ENCODE assay signal across 12 cellular contexts in the genomic region with DNA sequence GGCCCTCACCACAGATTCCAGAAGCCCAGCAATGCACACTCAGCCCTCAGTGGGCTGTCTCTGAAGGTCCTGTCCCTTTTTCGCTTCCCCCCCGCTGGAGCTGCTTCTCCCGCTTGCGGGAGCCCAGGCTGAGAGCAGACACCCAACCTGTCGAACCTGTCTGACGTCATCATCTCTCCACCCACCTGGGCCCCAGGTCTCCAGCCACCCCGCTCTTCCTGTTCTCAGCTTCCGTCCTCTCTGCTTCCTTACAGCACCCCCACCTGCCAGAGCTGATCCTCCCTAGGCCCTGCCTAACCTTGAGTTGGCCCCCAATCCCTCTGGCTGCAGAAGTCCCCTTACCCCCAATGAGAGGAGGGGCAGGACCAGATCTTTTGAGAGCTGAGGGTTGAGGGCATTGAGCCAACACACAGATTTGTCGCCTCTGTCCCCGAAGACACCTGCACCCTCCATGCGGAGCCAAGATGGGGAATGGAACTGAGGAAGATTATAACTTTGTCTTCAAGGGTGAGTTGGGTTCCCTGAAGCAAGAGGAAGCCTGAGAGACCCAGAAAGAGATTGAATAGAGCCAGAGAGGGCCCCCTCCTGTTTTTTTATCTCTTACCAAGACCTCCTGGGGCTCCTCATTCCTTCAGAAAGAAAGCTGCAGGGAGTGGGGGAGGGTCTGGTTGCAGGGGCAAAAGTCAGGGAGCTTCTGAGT. TPM values are rescaled to one million over a fixed set of nuclear protein-coding genes. Genes with fewer than 3 reads are reported as not detected.
DNase-seq lines count a peak whose midpoint lies in the region; ATAC-seq and TF ChIP-seq lines count a peak whose summit lies in the region.
"Had no signal": no experiment of that assay in that cellular context is flagged by ENCODE, and none has a peak within 500 bp of the region (broad histone marks: within the 10 kb centered on the region; RNA-seq: fewer than 3 reads in every experiment).

Gene RAB25, plus strand, starts transcription at position 224 of the 700 bp plus-strand sequence. Its CDS starts 241 bp downstream, at position 465.

- H3K9me3 Mint-ChIP-seq in CD4-positive, CD25-positive, alpha-beta regulatory T cell = no peaks in the 10 kb centered on the region

- H3K4me3 Mint-ChIP-seq in CD4-positive, CD25-positive, alpha-beta regulatory T cell = peak within 1 kb of the TSS in 1 of 4 donors; percentile 15

- no peaks in the 10 kb centered on the region for H3K27me3 Mint-ChIP-seq in CD4-positive, CD25-positive, alpha-beta regulatory T cell

- H3K9me3 ChIP-seq in CD4-positive, CD25-positive, alpha-beta regulatory T cell (ENCODE audit: control insufficient read depth in 2 of 2, low read length in 2 of 2) = no peaks in the 10 kb centered on the region
- H3K9me3 ChIP-seq in breast epithelium (no peaks in the 10 kb centered on the region), lower lobe of right lung (no peaks in the 10 kb centered on the region)
- H3K9me3 ChIP-seq: BLaER1, SK-N-SH had no signal

- H3K27me3 ChIP-seq in CD4-positive, CD25-positive, alpha-beta regulatory T cell (ENCODE audit: control insufficient read depth, insufficient read depth, low read length) = no peaks in the 10 kb centered on the region
- no peaks in the 10 kb centered on the region for H3K27me3 ChIP-seq in breast epithelium
- H3K27me3 ChIP-seq in lower lobe of right lung (ENCODE audit: low read depth) = no peaks in the 10 kb centered on the region
- H3K27me3 ChIP-seq: BLaER1, dorsolateral prefrontal cortex had no signal

- peaks cover 5% of the 10 kb centered on the region for H3K36me3 ChIP-seq in CD4-positive, CD25-positive, alpha-beta regulatory T cell (ENCODE audit: control insufficient read depth, insufficient read depth, low read length)
- no peaks in the 10 kb centered on the region for H3K36me3 ChIP-seq in breast epithelium
- H3K36me3 ChIP-seq in lower lobe of right lung = peaks cover 20% of the 10 kb centered on the region

- no peak for ATAC-seq in CD4-positive, CD25-positive, alpha-beta regulatory T cell (ENCODE audit: low read depth in 2 of 2)
- peak; percentile 90 to 95 for ATAC-seq in lower lobe of right lung

- DNase-seq in CD4-positive, CD25-positive, alpha-beta regulatory T cell = no peak
- DNase-seq in LoVo (ENCODE audit: low spot score) (peak; percentile 88), breast epithelium (ENCODE audit: low spot score in 2 of 2) (peak; percentile 89 to 90), lower lobe of right lung (peak; percentile 84), DMS114 treated with DMSO at 0.1 percent for 48 hours (lab: John Stamatoyannopoulos, UW; ENCODE audit: unreplicated experiment) (no peak), H4 (ENCODE audit: low spot score) (no peak), RPMI8226 (no peak), D341Med (ENCODE audit: low spot score) (no peak)
- DNase-seq: dorsolateral prefrontal cortex, SK-N-SH had no signal

- TF ChIP-seq CTCF in breast epithelium (IDR thresholded peaks at IDR 0.05) = no peak
- no peak for TF ChIP-seq CTCF in lower lobe of right lung (IDR thresholded peaks at IDR 0.05)

- intact Hi-C loops in breast epithelium (cut with DNase I; ENCODE audit: low total_unique reads) = no loop called here
- intact Hi-C loops in lower lobe of right lung (cut with DNase I) = no loop called here

- H3K4me1 ChIP-seq in CD4-positive, CD25-positive, alpha-beta regulatory T cell (ENCODE audit: control insufficient read depth, insufficient read depth, low read length, poor library complexity, severe bottlenecking) = peaks cover 4% of the 10 kb centered on the region
- H3K4me1 ChIP-seq in breast epithelium = no peaks in the 10 kb centered on the region
- H3K4me1 ChIP-seq in lower lobe of right lung = peaks cover 4% of the 10 kb centered on the region

- no peaks in the 10 kb centered on the region for H3K36me3 Mint-ChIP-seq in CD4-positive, CD25-positive, alpha-beta regulatory T cell

- peak within 1 kb of the TSS in 2 of 3 donors; percentile 36 to 48 for H3K27ac Mint-ChIP-seq in CD4-positive, CD25-positive, alpha-beta regulatory T cell

- TF ChIP-seq POLR2A in breast epithelium (IDR thresholded peaks at IDR 0.05) = peak; percentile 21

- H3K4me3 ChIP-seq in CD4-positive, CD25-positive, alpha-beta regulatory T cell (ENCODE audit: low read depth, low read length) = no peak within 1 kb of the TSS
- H3K4me3 ChIP-seq in breast epithelium (peak within 1 kb of the TSS in 2 of 3 donors; percentile 51 to 64), lower lobe of right lung (peak within 1 kb of the TSS; percentile 49)
- H3K4me3 ChIP-seq: BLaER1, dorsolateral prefrontal cortex had no signal

- H3K27ac ChIP-seq in CD4-positive, CD25-positive, alpha-beta regulatory T cell (ENCODE audit: insufficient read depth, low read length, poor library complexity, severe bottlenecking) = no peak within 1 kb of the TSS
- peak within 1 kb of the TSS; percentile 84 to 87 for H3K27ac ChIP-seq in breast epithelium
- H3K27ac ChIP-seq in lower lobe of right lung = peak within 1 kb of the TSS; percentile 58
- H3K27ac ChIP-seq: BLaER1, dorsolateral prefrontal cortex had no signal

- peaks cover 0 to 9% (median 7%) of the 10 kb centered on the region in 4 donors for H3K4me1 Mint-ChIP-seq in CD4-positive, CD25-positive, alpha-beta regulatory T cell

RNA-seq across cellular contexts. Expression of gene RAB25, which starts in this region (rescaled TPM):
- total RNA-seq in CD4-positive, CD25-positive, alpha-beta regulatory T cell = 1.5 TPM
- polyA plus RNA-seq in CD4-positive, CD25-positive, alpha-beta regulatory T cell = 1 to 10 TPM in 2 of 4 donors, under 1 TPM in 2; 0.83 to 1.7 (median 0.93) TPM
- 10 to 100 TPM in 2 of 3 donors, not detected in 1; 40.3 to 68.6 TPM for total RNA-seq in breast epithelium
- total RNA-seq in lower lobe of right lung = 58.0 TPM
- total RNA-seq in H4 (2014; rRNA removed; shearing (Covaris generic)) = 0.19 TPM in 1 of 2 replicates, not detected in the other
- total RNA-seq: LHCN-M2 had no signal
- polyA plus RNA-seq: SK-N-SH had no signal

Comparison
In these comparisons a context has a peak if more than half of its experiments do, and no peak if none do; other contexts are left out.
1. ATAC-seq: peak in lower lobe of right lung (2 of 2); none in CD4-positive, CD25-positive, alpha-beta regulatory T cell (0 of 2).
2. DNase-seq: peak in LoVo (single experiment), breast epithelium (2 of 2) and lower lobe of right lung (single experiment); none in CD4-positive, CD25-positive, alpha-beta regulatory T cell (0 of 3), DMS114 treated with DMSO at 0.1 percent for 48 hours (single experiment), H4 (single experiment), RPMI8226 (single experiment) and D341Med (single experiment).